ENCODE assay signal across 1 cellular context in the genomic region with DNA sequence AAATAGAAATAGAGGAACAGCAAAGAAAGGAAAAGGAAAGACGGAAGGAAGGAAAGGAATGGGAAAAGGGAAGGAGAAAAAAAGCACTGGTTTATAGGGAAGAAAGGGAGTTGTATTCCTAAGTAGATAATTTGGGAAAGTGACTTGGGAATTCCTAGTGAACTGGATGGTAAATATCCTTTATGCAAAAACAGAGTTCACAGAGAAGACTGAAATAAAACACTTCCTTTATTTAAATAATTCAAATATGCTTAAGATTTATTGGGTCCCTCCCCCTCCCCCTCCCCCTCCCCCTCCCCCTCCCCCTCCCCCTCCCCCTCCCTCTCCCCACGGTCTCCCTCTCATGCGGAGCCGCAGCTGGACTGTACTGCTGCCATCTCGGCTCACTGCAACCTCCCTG.
TF ChIP-seq lines count a peak whose summit lies in the region.

No MANE protein-coding gene starts in this region.

TF ChIP-seq in H1, 55 proteins besides CTCF, POLR2A, EP300 and RAD21 (continued from another document):
- no peak for TF ChIP-seq TBP (IDR thresholded peaks at IDR 0.05; ENCODE audit: low read depth, low read length)
- no peak for TF ChIP-seq ATF3 (IDR thresholded peaks at IDR 0.05; ENCODE audit: insufficient read depth, low read depth, low read length)
- TF ChIP-seq KDM1A (IDR thresholded peaks at IDR 0.05; ENCODE audit: borderline replicate concordance, low read length): no peak
